In genomic region chr10:74150151-74151056, GRCh38 we compare ENCODE assay signal across 8 cellular contexts. TPM values are rescaled to one million over a fixed set of nuclear protein-coding genes. Genes with fewer than 3 reads are reported as not detected.
DNase-seq lines count a peak whose midpoint lies in the region; ATAC-seq, FAIRE-seq and TF ChIP-seq lines count a peak whose summit lies in the region.

Gene AP3M1 (minus strand): TSS chr10:74150828. CDS start chr10:74138379, 12,449 bp downstream.

- H3K4me3 Mint-ChIP-seq in CD4-positive, alpha-beta memory T cell = no peak within 1 kb of the TSS

- H3K27ac Mint-ChIP-seq in CD4-positive, alpha-beta memory T cell = peak within 1 kb of the TSS; percentile 7 to 89 (median 78)

- CTCF ChIA-PET in CD4-positive, alpha-beta memory T cell (lab: Charles Lee; ENCODE audit: partially characterized antibody) = interaction anchor here (0.8 to 5.6 kb wide), 14 partner anchors 11 to 947 kb away, joined by 3 to 52 read pairs (median 5); no protein-coding TSS in a partner anchor

- peak within 1 kb of the TSS; percentile 91 to 95 for H3K4me3 ChIP-seq in CD4-positive, alpha-beta memory T cell (ENCODE audit: low read length in 2 of 2)
- peak within 1 kb of the TSS; percentile 65 to 92 (median 82) for H3K4me3 ChIP-seq in pancreas
- H3K4me3 ChIP-seq in tibial artery = peak within 1 kb of the TSS; percentile 81 to 93

- WGBS in pancreas, 2 donors = 0% methylated on average over 35 of the region's 35 CpGs

- peaks cover 47% of the 10 kb centered on the region for H3K4me1 ChIP-seq in CD4-positive, alpha-beta memory T cell (ENCODE audit: insufficient read depth, low read length)
- H3K4me1 ChIP-seq in pancreas = peaks cover 1 to 22% (median 19%) of the 10 kb centered on the region in 3 donors
- H3K4me1 ChIP-seq in tibial artery = peaks cover 0 to 54% (median 38%) of the 10 kb centered on the region in 4 donors

- H3K27me3 ChIP-seq in CD4-positive, alpha-beta memory T cell (ENCODE audit: insufficient read depth, low read length) = no peaks in the 10 kb centered on the region
- no peaks in the 10 kb centered on the region for H3K27me3 ChIP-seq in pancreas
- no peaks in the 10 kb centered on the region for H3K27me3 ChIP-seq in tibial artery

- H3K9me3 Mint-ChIP-seq in CD4-positive, alpha-beta memory T cell = no peaks in the 10 kb centered on the region

- H3K36me3 Mint-ChIP-seq in CD4-positive, alpha-beta memory T cell = peaks cover 6 to 11% of the 10 kb centered on the region in 2 donors

- no peaks in the 10 kb centered on the region for H3K9me3 ChIP-seq in CD4-positive, alpha-beta memory T cell (ENCODE audit: control insufficient read depth in 1 of 2, low read length in 2 of 2)
- H3K9me3 ChIP-seq in pancreas (no peaks in the 10 kb centered on the region), tibial artery (no peaks in the 10 kb centered on the region)

- H3K4me1 Mint-ChIP-seq in CD4-positive, alpha-beta memory T cell = peaks cover 29 to 58% (median 41%) of the 10 kb centered on the region in 4 donors

- DNase-seq in CD4-positive, alpha-beta memory T cell = peak in 1 of 5 donors; percentile 91
- DNase-seq in RPMI8226 (peak; percentile 86), activated gamma-delta T cell (lab: John Stamatoyannopoulos, UW) (peak; percentile 47), germinal center (ENCODE audit: low spot score) (peak; percentile 84), pancreas (peak; percentile 81 to 91 (median 84)), tibial artery (peak; percentile 82 to 89)

- H3K36me3 ChIP-seq in CD4-positive, alpha-beta memory T cell (ENCODE audit: insufficient read depth, low read length) = no peaks in the 10 kb centered on the region
- H3K36me3 ChIP-seq in pancreas (no peaks in the 10 kb centered on the region), tibial artery (peaks cover 0 to 10% (median 5%) of the 10 kb centered on the region in 3 donors)

- intact Hi-C loops in CD4-positive, alpha-beta memory T cell (cut with micrococcal nuclease) = loop anchor here (1.0 to 5.0 kb wide), 8 partner anchors 26 to 1060 kb away; partner anchors contain the start of genes KAT6B, SAMD8, VDAC2 and ZSWIM8
- intact Hi-C loops in pancreas (cut with DNase I) = no loop called here
- intact Hi-C loops in tibial artery (cut with DNase I; ENCODE audit: low total_unique reads) = no loop called here

- no peaks in the 10 kb centered on the region for H3K27me3 Mint-ChIP-seq in CD4-positive, alpha-beta memory T cell

- TF ChIP-seq CTCF in pancreas (IDR thresholded peaks at IDR 0.05) (no peak), tibial artery (IDR thresholded peaks at IDR 0.05) (no peak)

- H3K27ac ChIP-seq in CD4-positive, alpha-beta memory T cell (ENCODE audit: low read depth, low read length) = peak within 1 kb of the TSS; percentile 84
- H3K27ac ChIP-seq in pancreas = peak within 1 kb of the TSS; percentile 88 to 96 (median 93)
- H3K27ac ChIP-seq in tibial artery = peak within 1 kb of the TSS; percentile 84 to 86

- peak; percentile 39 for ATAC-seq in GM19351 (IDR thresholded peaks at IDR 0.05; ENCODE audit: unreplicated experiment)
- peak; percentile 25 for ATAC-seq in HG03469 (IDR thresholded peaks at IDR 0.05; ENCODE audit: unreplicated experiment)
- peak; percentile 73 to 84 (median 76) for ATAC-seq in pancreas

- POLR2A ChIA-PET in CD4-positive, alpha-beta memory T cell (lab: Charles Lee; ENCODE audit: partially characterized antibody) = interaction anchor here (0.6 to 2.9 kb wide), 24 partner anchors 12 to 1083 kb away, joined by 3 to 46 read pairs (median 4); partner anchors contain the start of genes MRPS16, SAMD8 and VDAC2

- FAIRE-seq in pancreas (lab: Jason Lieb, UNC) = no peak

RNA-seq across cellular contexts. Expression of gene AP3M1, which starts in this region (rescaled TPM):
- total RNA-seq in CD4-positive, alpha-beta memory T cell = 10 to 100 TPM; 38.6 to 38.8 TPM
- polyA plus RNA-seq in CD4-positive, alpha-beta memory T cell = 10 to 100 TPM; 28.7 to 37.7 TPM
- total RNA-seq in pancreas = 10 to 100 TPM; 10.3 to 21.2 (median 14.1) TPM
- polyA plus RNA-seq in pancreas = 1 to 10 TPM; 5.1 to 8.7 TPM

Comparison
In these comparisons a context has a peak if more than half of its experiments do, and no peak if none do; other contexts are left out.
1. ATAC-seq: peak in every context shown above with its lines; median percentile 76 in pancreas; 39 in GM19351; 25 in HG03469.